In the genomic region with DNA sequence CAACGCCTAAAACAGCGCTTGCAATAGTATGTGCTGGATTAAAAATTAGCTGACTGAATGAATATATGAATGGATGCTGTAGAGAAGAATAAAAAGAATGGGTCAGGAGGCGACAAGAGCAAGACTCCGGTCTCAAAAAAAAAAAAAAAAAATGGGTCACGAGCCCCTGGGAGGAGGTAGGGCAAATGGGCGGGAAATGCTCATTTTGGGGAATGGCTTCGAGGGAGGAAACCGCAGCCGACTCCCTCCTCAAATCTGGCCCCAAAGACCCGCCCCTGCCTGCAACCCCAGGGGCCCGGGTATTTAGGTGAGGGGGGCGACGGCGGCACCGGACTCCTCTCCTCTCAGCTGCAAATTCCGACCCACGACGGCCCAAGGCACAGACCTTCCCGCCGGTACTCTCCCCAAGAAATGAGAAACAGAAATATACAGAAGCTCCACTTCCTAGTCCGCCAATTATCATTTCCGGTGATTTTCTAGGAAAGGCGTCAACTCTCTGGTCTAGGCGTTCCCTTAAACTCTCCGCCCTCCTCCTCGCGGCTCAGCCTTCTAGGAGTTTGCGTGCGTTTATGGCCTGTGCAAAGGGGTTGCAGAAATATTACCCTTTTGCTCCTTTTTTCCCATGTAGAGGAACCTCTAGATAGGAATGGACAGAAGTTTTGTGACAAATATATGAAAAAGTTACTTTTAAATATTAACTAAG, we compare ENCODE assay signal across 8 cellular contexts. TPM values are rescaled to one million over a fixed set of nuclear protein-coding genes. Genes with fewer than 3 reads are reported as not detected.
DNase-seq lines count a peak whose midpoint lies in the region; ATAC-seq and TF ChIP-seq lines count a peak whose summit lies in the region.

Gene ZNF311 (minus strand): TSS at position 133 of the 703 bp plus-strand sequence. CDS start 1,361 bp downstream, outside the sequence.

- peak; percentile 31 to 50 (median 41) for DNase-seq in CD4-positive, alpha-beta memory T cell
- DNase-seq in MG63 (peak; percentile 61), fibroblast of lung (ENCODE audit: low read depth in 2 of 2) (peak; percentile 67 to 81), natural killer cell (no peak), aorta (peak; percentile 74 to 79), NCI-H510A (lab: John Stamatoyannopoulos, UW) (no peak)
- DNase-seq in activated CD8-positive, alpha-beta T cell treated with anti-CD3 and anti-CD28 coated beads for 36 hours: peak; percentile 58

- H3K9ac ChIP-seq in fibroblast of lung (ENCODE audit: insufficient read depth, low read length): no peak within 1 kb of the TSS

- H3K9me3 ChIP-seq in CD4-positive, alpha-beta memory T cell (ENCODE audit: control insufficient read depth in 1 of 2, low read length in 2 of 2): no peaks in the 10 kb centered on the region
- no peaks in the 10 kb centered on the region for H3K9me3 ChIP-seq in MG63
- no peaks in the 10 kb centered on the region for H3K9me3 ChIP-seq in fibroblast of lung (ENCODE audit: control insufficient read depth, insufficient read depth, low read depth, low read length)
- H3K9me3 ChIP-seq in aorta (ENCODE audit: control insufficient read depth, low read length): no peaks in the 10 kb centered on the region

- ATAC-seq in activated CD8-positive, alpha-beta T cell treated with anti-CD3 and anti-CD28 coated beads for 36 hours: peak; percentile 92
- ATAC-seq in natural killer cell (peak in 2 of 3 donors; percentile 48 to 52), aorta (ENCODE audit: low FRiP score) (peak; percentile 94), GM19035 (IDR thresholded peaks at IDR 0.05; ENCODE audit: unreplicated experiment) (no peak)

- H3K4me1 ChIP-seq in CD4-positive, alpha-beta memory T cell (ENCODE audit: insufficient read depth, low read length): peaks cover 18% of the 10 kb centered on the region
- H3K4me1 ChIP-seq in fibroblast of lung (ENCODE audit: control insufficient read depth, extremely low read depth, insufficient read depth, low read length): no peaks in the 10 kb centered on the region
- no peaks in the 10 kb centered on the region for H3K4me1 ChIP-seq in aorta (ENCODE audit: control insufficient read depth in 1 of 2, insufficient read depth in 2 of 2, low read length in 2 of 2)

- CTCF ChIA-PET in CD4-positive, alpha-beta memory T cell (lab: Charles Lee; ENCODE audit: partially characterized antibody): interaction anchor here (0.6 to 2.4 kb wide), 5 partner anchors 11 to 220 kb away, joined by 3 to 9 read pairs (median 3); no protein-coding TSS in a partner anchor
- CTCF ChIA-PET in activated CD8-positive, alpha-beta T cell treated with anti-CD3 and anti-CD28 coated beads for 36 hours (lab: Charles Lee): interaction anchor here (1.4 to 1.5 kb wide), 3 partner anchors 9 to 167 kb away, joined by 4 to 5 read pairs (median 4); no protein-coding TSS in a partner anchor

- H3K27ac Mint-ChIP-seq in CD4-positive, alpha-beta memory T cell: peak within 1 kb of the TSS; percentile 42 to 91 (median 81)
- peak within 1 kb of the TSS; percentile 76 for H3K27ac Mint-ChIP-seq in activated CD8-positive, alpha-beta T cell treated with anti-CD3 and anti-CD28 coated beads for 36 hours
- H3K27ac Mint-ChIP-seq in natural killer cell: no peak within 1 kb of the TSS

- peaks cover 0 to 1% (median 0%) of the 10 kb centered on the region in 8 donors for H3K9me3 Mint-ChIP-seq in CD4-positive, alpha-beta memory T cell
- H3K9me3 Mint-ChIP-seq in activated CD8-positive, alpha-beta T cell treated with anti-CD3 and anti-CD28 coated beads for 36 hours: peaks cover 6% of the 10 kb centered on the region
- peaks cover 0 to 2% of the 10 kb centered on the region in 2 donors for H3K9me3 Mint-ChIP-seq in natural killer cell

- H3K4me1 Mint-ChIP-seq in CD4-positive, alpha-beta memory T cell: peaks cover 12 to 31% (median 16%) of the 10 kb centered on the region in 4 donors
- H3K4me1 Mint-ChIP-seq in activated CD8-positive, alpha-beta T cell treated with anti-CD3 and anti-CD28 coated beads for 36 hours (ENCODE audit: low read depth): peaks cover 15% of the 10 kb centered on the region
- peaks cover 14 to 18% of the 10 kb centered on the region in 2 donors for H3K4me1 Mint-ChIP-seq in natural killer cell

- peak within 1 kb of the TSS; percentile 73 for H3K4me2 ChIP-seq in fibroblast of lung (ENCODE audit: extremely low read depth, insufficient read depth, low read length)

- POLR2A ChIA-PET in CD4-positive, alpha-beta memory T cell (lab: Charles Lee; ENCODE audit: partially characterized antibody): interaction anchor here (0.7 to 1.3 kb wide), 6 partner anchors 23 to 142 kb away, joined by 3 to 5 read pairs (median 3); partner anchors contain the start of gene TRIM27
- POLR2A ChIA-PET in activated CD8-positive, alpha-beta T cell treated with anti-CD3 and anti-CD28 coated beads for 36 hours (lab: Charles Lee): no interaction called here

- H2AFZ ChIP-seq in fibroblast of lung (ENCODE audit: low read length): peak within 1 kb of the TSS; percentile 78

- peak within 1 kb of the TSS; percentile 21 to 52 for H3K4me3 ChIP-seq in CD4-positive, alpha-beta memory T cell (ENCODE audit: low read length in 2 of 2)
- H3K4me3 ChIP-seq in MG63: peak within 1 kb of the TSS; percentile 61
- peak within 1 kb of the TSS; percentile 57 to 67 (median 60) for H3K4me3 ChIP-seq in fibroblast of lung (replicated peaks in 1 of 4; ENCODE audit: control extremely low read depth in 1 of 4, insufficient read depth in 1 of 4, low read depth in 3 of 4, low read length in 4 of 4)
- H3K4me3 ChIP-seq in aorta (ENCODE audit: low read length in 2 of 2): peak within 1 kb of the TSS; percentile 62 to 94

- intact Hi-C loops in CD4-positive, alpha-beta memory T cell (cut with micrococcal nuclease): no loop called here
- intact Hi-C loops in activated CD8-positive, alpha-beta T cell treated with anti-CD3 and anti-CD28 coated beads for 36 hours (cut with micrococcal nuclease): no loop called here
- intact Hi-C loops in natural killer cell (cut with micrococcal nuclease): no loop called here
- intact Hi-C loops in aorta (cut with DNase I): no loop called here

- H3K27me3 ChIP-seq in CD4-positive, alpha-beta memory T cell (ENCODE audit: insufficient read depth, low read length): no peaks in the 10 kb centered on the region
- H3K27me3 ChIP-seq in MG63 (no peaks in the 10 kb centered on the region), fibroblast of lung (ENCODE audit: control insufficient read depth, insufficient read depth, low read length) (no peaks in the 10 kb centered on the region), aorta (ENCODE audit: control insufficient read depth in 1 of 2, insufficient read depth in 2 of 2, low read length in 1 of 2) (no peaks in the 10 kb centered on the region)

- no peaks in the 10 kb centered on the region for H3K79me2 ChIP-seq in fibroblast of lung (ENCODE audit: control insufficient read depth, insufficient read depth, low read length)

- no peaks in the 10 kb centered on the region for H3K27me3 Mint-ChIP-seq in CD4-positive, alpha-beta memory T cell
- H3K27me3 Mint-ChIP-seq in activated CD8-positive, alpha-beta T cell treated with anti-CD3 and anti-CD28 coated beads for 36 hours: peaks cover 9% of the 10 kb centered on the region
- peaks cover 29 to 57% of the 10 kb centered on the region in 2 donors for H3K27me3 Mint-ChIP-seq in natural killer cell (ENCODE audit: low read depth in 2 of 2)

- H3K4me3 Mint-ChIP-seq in CD4-positive, alpha-beta memory T cell: peak within 1 kb of the TSS; percentile 90 to 97 (median 93)
- H3K4me3 Mint-ChIP-seq in activated CD8-positive, alpha-beta T cell treated with anti-CD3 and anti-CD28 coated beads for 36 hours: peak within 1 kb of the TSS; percentile 76
- peak within 1 kb of the TSS; percentile 82 for H3K4me3 Mint-ChIP-seq in natural killer cell

- no peaks in the 10 kb centered on the region for H4K20me1 ChIP-seq in fibroblast of lung (ENCODE audit: control insufficient read depth, extremely low read depth, insufficient read depth, low read length)

- WGBS in aorta, 2 donors: 5 to 6% methylated on average over 29 of the region's 29 CpGs

- no peaks in the 10 kb centered on the region for H3K36me3 ChIP-seq in CD4-positive, alpha-beta memory T cell (ENCODE audit: insufficient read depth, low read length)
- H3K36me3 ChIP-seq in MG63 (no peaks in the 10 kb centered on the region), fibroblast of lung (ENCODE audit: control insufficient read depth, insufficient read depth, low read length) (no peaks in the 10 kb centered on the region), aorta (ENCODE audit: control insufficient read depth in 1 of 2, insufficient read depth in 2 of 2, low read length in 1 of 2) (no peaks in the 10 kb centered on the region)

- peaks cover 0 to 3% of the 10 kb centered on the region in 2 donors for H3K36me3 Mint-ChIP-seq in CD4-positive, alpha-beta memory T cell
- H3K36me3 Mint-ChIP-seq in activated CD8-positive, alpha-beta T cell treated with anti-CD3 and anti-CD28 coated beads for 36 hours (ENCODE audit: low read depth): peaks cover 2% of the 10 kb centered on the region
- no peaks in the 10 kb centered on the region for H3K36me3 Mint-ChIP-seq in natural killer cell

- no peak for TF ChIP-seq CTCF in activated CD8-positive, alpha-beta T cell treated with anti-CD3 and anti-CD28 coated beads for 36 hours (IDR thresholded peaks at IDR 0.05)
- no peak for TF ChIP-seq CTCF in fibroblast of lung (conservative IDR thresholded peaks at IDR 0.05 in 1 of 2, IDR thresholded peaks at IDR 0.05 in 1 of 2; ENCODE audit: low read depth in 1 of 2, low read length in 2 of 2)
- TF ChIP-seq CTCF in natural killer cell (IDR thresholded peaks at IDR 0.05): no peak

- no peak within 1 kb of the TSS for H3K27ac ChIP-seq in CD4-positive, alpha-beta memory T cell (ENCODE audit: low read depth, low read length)
- no peak within 1 kb of the TSS for H3K27ac ChIP-seq in fibroblast of lung (ENCODE audit: insufficient read depth, low read length)
- H3K27ac ChIP-seq in aorta (ENCODE audit: low read depth in 1 of 2, low read length in 2 of 2): peak within 1 kb of the TSS in 1 of 2 donors; percentile 39

RNA-seq across cellular contexts. Expression of gene ZNF311, which starts in this region (rescaled TPM):
- total RNA-seq in CD4-positive, alpha-beta memory T cell: under 1 TPM; 0.33 to 0.64 TPM
- polyA plus RNA-seq in CD4-positive, alpha-beta memory T cell: under 1 TPM in 1 of 2 donors, not detected in 1; 0.15 TPM
- 1.4 TPM in 2 replicates for total RNA-seq in MG63 (2014; rRNA removed; shearing (Covaris generic); ENCODE audit: low replicate concordance)
- under 1 TPM; 0.31 to 0.43 TPM for total RNA-seq in activated CD8-positive, alpha-beta T cell treated with anti-CD3 and anti-CD28 coated beads for 36 hours
- total RNA-seq in fibroblast of lung (3.5 and 3.6 TPM in 2 replicates), natural killer cell (under 1 TPM; 0.23 to 0.29 (median 0.28) TPM), aorta (1 to 10 TPM in 1 of 2 donors, under 1 TPM in 1; 0.62 to 1.1 TPM)
- polyA plus RNA-seq in fibroblast of lung (0.61 and 0.89 TPM in 2 replicates), aorta (1 to 10 TPM in 1 of 2 donors, under 1 TPM in 1; 0.75 to 1.2 TPM)
- 0.59 and 0.73 TPM in 2 replicates for polyA plus RNA-seq in fibroblast of lung (2012)
- 1.1 TPM in 1 of 2 replicates, not detected in the other for polyA minus RNA-seq in fibroblast of lung (ENCODE audit: low replicate concordance)

Comparison
In these comparisons a context has a peak if more than half of its experiments do, and no peak if none do; other contexts are left out.
1. Peak in DNase-seq and H3K4me3 ChIP-seq in CD4-positive, alpha-beta memory T cell; RNA of the gene not detected or under 1 TPM.
2. Peak in DNase-seq and ATAC-seq in activated CD8-positive, alpha-beta T cell treated with anti-CD3 and anti-CD28 coated beads for 36 hours; RNA of the gene not detected or under 1 TPM.
3. Peak in ATAC-seq in natural killer cell; RNA of the gene not detected or under 1 TPM.
4. DNase-seq: peak in MG63 (single experiment), fibroblast of lung (2 of 2) and aorta (2 of 2); none in natural killer cell (single experiment) and NCI-H510A (single experiment).
5. H3K27ac Mint-ChIP-seq: peak in CD4-positive, alpha-beta memory T cell (7 of 7) and activated CD8-positive, alpha-beta T cell treated with anti-CD3 and anti-CD28 coated beads for 36 hours (single experiment); none in natural killer cell (0 of 2).
6. Peak in every context shown above with its lines, with median percentiles within 50 percentile points of each other: H3K4me3 ChIP-seq and H3K4me3 Mint-ChIP-seq.